Comparison of ENCODE assay signal across 8 cellular contexts in genomic region chr3:44712455-44713075, GRCh38. TPM values are rescaled to one million over a fixed set of nuclear protein-coding genes. Genes with fewer than 3 reads are reported as not detected.
A peak's percentile ranks its signal among the peaks of the same experiment; 100 is the strongest.
DNase-seq lines count a peak whose midpoint lies in the region; ATAC-seq and TF ChIP-seq lines count a peak whose summit lies in the region.

TSS of gene ZNF502 (plus strand) at chr3:44712660. CDS start at chr3:44720262, 7,602 bp downstream.

- peak within 1 kb of the TSS; percentile 60 for H3K27ac ChIP-seq in GM23248

- in situ Hi-C loops in GM23248 (cut with MboI) = no loop called here

- peaks cover 10% of the 10 kb centered on the region for H3K9me3 Mint-ChIP-seq in natural killer cell treated with Interleukin-12 subunit alpha and Interleukin-12 subunit beta and Interleukin-15 and Interleukin-18, amount 100 ng/mL, for 72 hours

- H3K79me2 ChIP-seq in GM23248 (ENCODE audit: insufficient read depth) = peaks cover 23% of the 10 kb centered on the region

- WGBS in GM23248 (ENCODE audit: low coverage in 1 of 2, low lambda C conversion rate in 2 of 2, missing lambda C conversion rate in 2 of 2), 2 experiments = 1 to 2% methylated on average over 36 of the region's 36 CpGs

- H3K9ac ChIP-seq in GM23248 = peak within 1 kb of the TSS; percentile 84

- H3K27me3 Mint-ChIP-seq in natural killer cell treated with Interleukin-12 subunit alpha and Interleukin-12 subunit beta and Interleukin-15 and Interleukin-18, amount 100 ng/mL, for 72 hours = peaks cover 15 to 19% of the 10 kb centered on the region in 2 donors

- peaks cover 28% of the 10 kb centered on the region; the same call in 1 of the 2 replicates for H3K36me3 ChIP-seq in GM23248 (ENCODE audit: low read depth)

- no peaks in the 10 kb centered on the region for H4K20me1 ChIP-seq in GM23248 (ENCODE audit: insufficient read depth)

- peak within 1 kb of the TSS; percentile 93 for H3K4me3 ChIP-seq in GM23248

- peak within 1 kb of the TSS; percentile 96 for H3K4me3 Mint-ChIP-seq in natural killer cell treated with Interleukin-12 subunit alpha and Interleukin-12 subunit beta and Interleukin-15 and Interleukin-18, amount 100 ng/mL, for 72 hours

- no peaks in the 10 kb centered on the region for H3K9me3 ChIP-seq in GM23248 (ENCODE audit: low read depth)

- H3K27me3 ChIP-seq in GM23248 (replicated peaks; ENCODE audit: insufficient read depth) = no peaks in the 10 kb centered on the region

- H3F3A ChIP-seq in GM23248 (ENCODE audit: insufficient read depth) = no peaks in the 10 kb centered on the region

- H2AFZ ChIP-seq in GM23248 = peak within 1 kb of the TSS; percentile 100

- peak within 1 kb of the TSS; percentile 92 for H3K4me2 ChIP-seq in GM23248 (ENCODE audit: unreplicated experiment)

- peaks cover 16 to 17% of the 10 kb centered on the region in 2 donors for H3K4me1 Mint-ChIP-seq in natural killer cell treated with Interleukin-12 subunit alpha and Interleukin-12 subunit beta and Interleukin-15 and Interleukin-18, amount 100 ng/mL, for 72 hours (ENCODE audit: low read depth in 2 of 2)

- peak within 1 kb of the TSS; percentile 72 to 93 for H3K27ac Mint-ChIP-seq in natural killer cell treated with Interleukin-12 subunit alpha and Interleukin-12 subunit beta and Interleukin-15 and Interleukin-18, amount 100 ng/mL, for 72 hours

- no peaks in the 10 kb centered on the region for H3K9me2 ChIP-seq in GM23248 (ENCODE audit: insufficient read depth)

- peak; percentile 94 for DNase-seq in GM23248
- DNase-seq in activated gamma-delta T cell treated with anti-CD3 and anti-CD28 coated beads, Interleukin-2, amount 50 U/mL, for 16 hours (ENCODE audit: low read depth) = peak; percentile 39
- DNase-seq in fibroblast of the conjunctiva (ENCODE audit: low read depth) = peak; percentile 78
- peak; percentile 85 for DNase-seq in natural killer cell treated with Interleukin-12 subunit alpha and Interleukin-12 subunit beta and Interleukin-15 and Interleukin-18, amount 100 ng/mL, for 72 hours (ENCODE audit: low spot score)
- peak in 5 of 6 experiments; percentile 9 to 56 (median 44) for DNase-seq in stimulated activated naive CD4-positive, alpha-beta T cell (lab: John Stamatoyannopoulos, UW)
- no peak for DNase-seq in NCI-H1417 treated with DMSO at 0.1 percent for 48 hours (lab: John Stamatoyannopoulos, UW)

- no peaks in the 10 kb centered on the region for H3K4me1 ChIP-seq in GM23248 (ENCODE audit: insufficient read depth)

- ATAC-seq in natural killer cell treated with Interleukin-12 subunit alpha and Interleukin-12 subunit beta and Interleukin-15 and Interleukin-18, amount 100 ng/mL, for 72 hours = peak; percentile 89 to 97
- ATAC-seq in HG03521 (IDR thresholded peaks at IDR 0.05; ENCODE audit: unreplicated experiment) = no peak

- peaks cover 40% of the 10 kb centered on the region for H3K36me3 Mint-ChIP-seq in natural killer cell treated with Interleukin-12 subunit alpha and Interleukin-12 subunit beta and Interleukin-15 and Interleukin-18, amount 100 ng/mL, for 72 hours

TF ChIP-seq in PFSK-1, 5 proteins besides CTCF, POLR2A, EP300 and RAD21:
- TF ChIP-seq POLR2AphosphoS5 (IDR thresholded peaks at IDR 0.05; ENCODE audit: low read depth, low read length) = peak; percentile 73; the same call in 1 of the 2 replicates
- TF ChIP-seq REST (IDR thresholded peaks at IDR 0.05; ENCODE audit: insufficient read depth in 1 of 2, low read depth in 2 of 2, low read length in 2 of 2) = peak; percentile 39 to 49; a peak in 2 of 4 replicates
- no peak for TF ChIP-seq SIN3A (IDR thresholded peaks at IDR 0.05; ENCODE audit: borderline replicate concordance, insufficient read depth, low read length)

RNA-seq across cellular contexts. Expression of gene ZNF502, which starts in this region (rescaled TPM):
- total RNA-seq in GM23248 (2014; rRNA removed; shearing (Covaris generic)) = 3.8 and 4.3 TPM in 2 replicates
- polyA plus RNA-seq in GM23248 (2016; fragmentation: Nextera tagmentation; extraction: Ambion mirVana) = 2.4 and 2.9 TPM in 2 replicates
- 0.95 TPM for polyA plus RNA-seq in PFSK-1 (2012; ENCODE audit: insufficient read length, low read depth)
- total RNA-seq in natural killer cell treated with Interleukin-12 subunit alpha and Interleukin-12 subunit beta and Interleukin-15 and Interleukin-18, amount 100 ng/mL, for 72 hours = 1 to 10 TPM; 1.8 to 3.8 TPM
